In genomic region chr16:4591706-4592470, GRCh38 we compare ENCODE assay signal across 17 cellular contexts. TPM values are rescaled to one million over a fixed set of nuclear protein-coding genes. Genes with fewer than 3 reads are reported as not detected.
DNase-seq lines count a peak whose midpoint lies in the region; ATAC-seq and TF ChIP-seq lines count a peak whose summit lies in the region.
"Had no signal": no experiment of that assay in that cellular context is flagged by ENCODE, and none has a peak within 500 bp of the region (broad histone marks: within the 10 kb centered on the region; RNA-seq: fewer than 3 reads in every experiment).

No MANE protein-coding gene starts in this region.

- TF ChIP-seq POLR2A in IMR-90 (IDR thresholded peaks at IDR 0.05; ENCODE audit: low read depth, low read length), result no peak

- no peaks in the 10 kb centered on the region for H4K20me1 ChIP-seq in IMR-90 (ENCODE audit: insufficient read depth, low read length)

- no peaks in the 10 kb centered on the region for H3K36me3 Mint-ChIP-seq in activated CD4-positive, alpha-beta T cell treated with anti-CD3 and anti-CD28 coated beads for 36 hours (ENCODE audit: low read depth)

- no peaks in the 10 kb centered on the region for H3K27me3 Mint-ChIP-seq in activated CD4-positive, alpha-beta T cell treated with anti-CD3 and anti-CD28 coated beads for 36 hours

- dilution Hi-C loops in IMR-90 (cut with HindIII; ENCODE audit: low sequenced_read_pairs, unreplicated experiment), result no loop called here

- no peak overlapping the region for H3K27ac Mint-ChIP-seq in activated CD4-positive, alpha-beta T cell treated with anti-CD3 and anti-CD28 coated beads for 36 hours

- no peak overlapping the region for H2BK15ac ChIP-seq in IMR-90 (ENCODE audit: low read depth, low read length)

- intact Hi-C loops in IMR-90 (cut with micrococcal nuclease), result no loop called here
- intact Hi-C loops in activated CD4-positive, alpha-beta T cell treated with anti-CD3 and anti-CD28 coated beads for 36 hours (cut with DNase I, micrococcal nuclease), result no loop called here

- no peak overlapping the region for H4K8ac ChIP-seq in IMR-90 (ENCODE audit: low read depth in 2 of 2, low read length in 2 of 2)

- H2BK5ac ChIP-seq in IMR-90 (ENCODE audit: low read depth, low read length, poor library complexity, severe bottlenecking), result no peak overlapping the region

- CTCF ChIA-PET in IMR-90 (lab: Yijun Ruan, JAX), result no interaction called here
- CTCF ChIA-PET in activated CD4-positive, alpha-beta T cell treated with anti-CD3 and anti-CD28 coated beads for 36 hours (lab: Charles Lee), result no interaction called here

- no peak overlapping the region for H4K91ac ChIP-seq in IMR-90 (ENCODE audit: insufficient read depth, low read depth, low read length)

- H2AK9ac ChIP-seq in IMR-90 (replicated peaks; ENCODE audit: low read depth, low read length, poor library complexity), result no peak overlapping the region

- ATAC-seq in IMR-90 (ENCODE audit: low read depth), result no peak
- no peak for ATAC-seq in activated CD4-positive, alpha-beta T cell treated with anti-CD3 and anti-CD28 coated beads for 36 hours
- ATAC-seq: Right ventricle myocardium inferior had no signal

- no peak overlapping the region for H3K14ac ChIP-seq in IMR-90 (replicated peaks; ENCODE audit: low read depth, low read length)

- H3K4me1 ChIP-seq in IMR-90 (ENCODE audit: control insufficient read depth, insufficient read depth, low read length), result no peaks in the 10 kb centered on the region
- H3K4me1 ChIP-seq: BE2C, Peyer's patch had no signal

- DNase-seq in COLO829 (ENCODE audit: low spot score) (peak; percentile 26), IMR-90 (no peak), foreskin melanocyte (peak; percentile 66), retina (peak; percentile 29), NCI-H226 (no peak), NAMALWA (ENCODE audit: low spot score) (no peak)
- no peak for DNase-seq in activated CD4-positive, alpha-beta T cell treated with anti-CD3 and anti-CD28 coated beads for 36 hours
- DNase-seq: BE2C, DMS 273 treated with DMSO at 0.1 percent for 48 hours, GDM1, Karpas-422, NCI-H187, NCI-H2171 treated with DMSO at 0.1 percent for 48 hours, NCI-H510A, Peyer's patch had no signal

- no peak overlapping the region for H4K5ac ChIP-seq in IMR-90 (ENCODE audit: low read depth, low read length)

- no peak overlapping the region for H3K23ac ChIP-seq in IMR-90 (ENCODE audit: low read depth, low read length)

- no peak for TF ChIP-seq CTCF in IMR-90 (conservative IDR thresholded peaks at IDR 0.05; ENCODE audit: low read depth, low read length)

- no peaks in the 10 kb centered on the region for H3K4me1 Mint-ChIP-seq in activated CD4-positive, alpha-beta T cell treated with anti-CD3 and anti-CD28 coated beads for 36 hours

- H3K9me3 Mint-ChIP-seq in activated CD4-positive, alpha-beta T cell treated with anti-CD3 and anti-CD28 coated beads for 36 hours (ENCODE audit: low read depth), result no peaks in the 10 kb centered on the region

- POLR2A ChIA-PET in IMR-90 (lab: Charles Lee; ENCODE audit: unreplicated experiment), result no interaction called here
- POLR2A ChIA-PET in activated CD4-positive, alpha-beta T cell treated with anti-CD3 and anti-CD28 coated beads for 36 hours (lab: Charles Lee), result no interaction called here

- no peak overlapping the region for H3K4ac ChIP-seq in IMR-90 (ENCODE audit: low read depth, low read length)

- H3K79me1 ChIP-seq in IMR-90 (ENCODE audit: low read depth in 1 of 2, low read length in 2 of 2), result no peaks in the 10 kb centered on the region

- no peak overlapping the region for H2BK20ac ChIP-seq in IMR-90 (ENCODE audit: low read depth, low read length)

- no peaks in the 10 kb centered on the region for H3K9me1 ChIP-seq in IMR-90 (ENCODE audit: insufficient read depth, low read length)

- H3K4me3 Mint-ChIP-seq in activated CD4-positive, alpha-beta T cell treated with anti-CD3 and anti-CD28 coated beads for 36 hours, result no peak overlapping the region

- H3K56ac ChIP-seq in IMR-90 (ENCODE audit: extremely low read depth, insufficient read depth, low read length), result no peak overlapping the region

- H3K27me3 ChIP-seq in IMR-90 (ENCODE audit: control insufficient read depth, insufficient read depth, low read length), result peaks cover 47% of the 10 kb centered on the region
- H3K27me3 ChIP-seq: BE2C, Peyer's patch had no signal

- H3K9ac ChIP-seq in IMR-90 (ENCODE audit: low read depth, low read length), result no peak overlapping the region

- no peak for TF ChIP-seq RAD21 in IMR-90 (IDR thresholded peaks at IDR 0.05; ENCODE audit: low read length)

- H2AFZ ChIP-seq in IMR-90 (replicated peaks; ENCODE audit: low read length, poor library complexity), result peak overlapping the region; percentile 32

- H2BK120ac ChIP-seq in IMR-90 (ENCODE audit: low read depth, low read length), result no peak overlapping the region

- H3K36me3 ChIP-seq in IMR-90 (ENCODE audit: control insufficient read depth, insufficient read depth, low read length), result no peaks in the 10 kb centered on the region
- H3K36me3 ChIP-seq: BE2C, Peyer's patch had no signal

- peaks cover 14% of the 10 kb centered on the region for H3K9me3 ChIP-seq in IMR-90 (ENCODE audit: control insufficient read depth, insufficient read depth, low read length)
- H3K9me3 ChIP-seq: BE2C, Peyer's patch had no signal

- H3K27ac ChIP-seq in IMR-90 (ENCODE audit: insufficient read depth, low read length), result no peak overlapping the region
- H3K27ac ChIP-seq: Peyer's patch had no signal

- H3K18ac ChIP-seq in IMR-90 (ENCODE audit: low read depth, low read length), result no peak overlapping the region

- BruUV-seq in IMR-90 (replicated peaks; lab: Mats Ljungman, UMichigan), result no TSS peak

- no peak overlapping the region for H3K4me2 ChIP-seq in IMR-90 (ENCODE audit: low read depth, low read length)

- H2AK5ac ChIP-seq in IMR-90 (ENCODE audit: low read depth, low read length), result no peak overlapping the region

- in situ Hi-C loops in IMR-90 (cut with MboI; ENCODE audit: low sequenced_read_pairs), result no loop called here

- 65% methylated on average over 11 of the region's 17 CpGs; no CpG with 5 or more reads in 1 of the 2 experiments for WGBS in IMR-90 (ENCODE audit: extremely low coverage in 2 of 2, insufficient read length in 1 of 2), 2 experiments

- H3K4me3 ChIP-seq in IMR-90 (ENCODE audit: insufficient read depth, low read depth, low read length), result no peak overlapping the region
- H3K4me3 ChIP-seq: Peyer's patch had no signal

TF ChIP-seq in IMR-90, 13 proteins besides CTCF, POLR2A, EP300 and RAD21:
- TF ChIP-seq MAFK (IDR thresholded peaks at IDR 0.05; ENCODE audit: low read depth, low read length), result no peak
- TF ChIP-seq CEBPB (IDR thresholded peaks at IDR 0.05; ENCODE audit: low read depth, low read length), result no peak
- TF ChIP-seq MAZ (IDR thresholded peaks at IDR 0.05; ENCODE audit: borderline replicate concordance, low read depth, low read length), result no peak
TF ChIP-seq in IMR-90: peak in this region for 0.

RNA-seq across cellular contexts. Expression of gene UBALD1, which starts 22.8 kb away (rescaled TPM):
- 1.3 and 1.9 TPM in 2 replicates for total RNA-seq in IMR-90 (2012; rRNA removed)
- polyA plus RNA-seq in IMR-90 (2012; rRNA removed), result 14.5 and 20.5 TPM in 2 replicates
- 12.3 and 29.5 TPM in 2 replicates for polyA plus RNA-seq in IMR-90 (2012; cell fraction: cytosol; rRNA removed)
- polyA plus RNA-seq in IMR-90 (2012; cell fraction: nucleus; rRNA removed; ENCODE audit: low replicate concordance), result 53.3 and 131 TPM in 2 replicates
- total RNA-seq in activated CD4-positive, alpha-beta T cell treated with anti-CD3 and anti-CD28 coated beads for 36 hours, result 10 to 100 TPM in 1 of 2 experiments, 1 to 10 TPM in 1; 9.7 to 10.2 TPM

RNA-seq across cellular contexts. Expression of gene MGRN1, which starts 32.7 kb away (rescaled TPM):
- 11.7 and 13.9 TPM in 2 replicates for total RNA-seq in IMR-90 (2012; rRNA removed)
- polyA plus RNA-seq in IMR-90 (2012; rRNA removed), result 26.7 and 32.7 TPM in 2 replicates
- polyA plus RNA-seq in IMR-90 (2012; cell fraction: cytosol; rRNA removed), result 29.0 and 31.5 TPM in 2 replicates
- 31.0 and 54.6 TPM in 2 replicates for polyA plus RNA-seq in IMR-90 (2012; cell fraction: nucleus; rRNA removed; ENCODE audit: low replicate concordance)
- total RNA-seq in activated CD4-positive, alpha-beta T cell treated with anti-CD3 and anti-CD28 coated beads for 36 hours, result 10 to 100 TPM; 65.0 to 75.4 TPM

RNA-seq across cellular contexts. Expression of gene C16orf96, which starts 35.7 kb away (rescaled TPM):
- not detected in 2 replicates for total RNA-seq in IMR-90 (2012; rRNA removed)
- polyA plus RNA-seq in IMR-90 (2012; rRNA removed), result not detected in 2 replicates
- polyA plus RNA-seq in IMR-90 (2012; cell fraction: cytosol; rRNA removed), result not detected in 2 replicates
- 0.01 TPM in 1 of 2 replicates, not detected in the other for polyA plus RNA-seq in IMR-90 (2012; cell fraction: nucleus; rRNA removed; ENCODE audit: low replicate concordance)
- total RNA-seq in activated CD4-positive, alpha-beta T cell treated with anti-CD3 and anti-CD28 coated beads for 36 hours, result under 1 TPM; 0.09 to 0.18 TPM
- total RNA-seq: H4, Peyer's patch had no signal

RNA-seq across cellular contexts. Expression of gene CDIP1, which starts 53.3 kb away (rescaled TPM):
- 4.2 and 4.8 TPM in 2 replicates for total RNA-seq in IMR-90 (2012; rRNA removed)
- 14.6 and 15.8 TPM in 2 replicates for polyA plus RNA-seq in IMR-90 (2012; rRNA removed)
- 16.9 and 19.7 TPM in 2 replicates for polyA plus RNA-seq in IMR-90 (2012; cell fraction: cytosol; rRNA removed)
- 14.2 and 20.5 TPM in 2 replicates for polyA plus RNA-seq in IMR-90 (2012; cell fraction: nucleus; rRNA removed; ENCODE audit: low replicate concordance)
- 10 to 100 TPM; 28.3 to 30.2 TPM for total RNA-seq in activated CD4-positive, alpha-beta T cell treated with anti-CD3 and anti-CD28 coated beads for 36 hours

Comparison
In these comparisons a context has a peak if more than half of its experiments do, and no peak if none do; other contexts are left out.
1. DNase-seq: peak in COLO829 (single experiment), foreskin melanocyte (single experiment) and retina (single experiment); none in IMR-90 (single experiment), NCI-H226 (single experiment), NAMALWA (single experiment) and activated CD4-positive, alpha-beta T cell treated with anti-CD3 and anti-CD28 coated beads for 36 hours (single experiment).